Comparison of ENCODE assay signal across 20 cellular contexts in the genomic region with DNA sequence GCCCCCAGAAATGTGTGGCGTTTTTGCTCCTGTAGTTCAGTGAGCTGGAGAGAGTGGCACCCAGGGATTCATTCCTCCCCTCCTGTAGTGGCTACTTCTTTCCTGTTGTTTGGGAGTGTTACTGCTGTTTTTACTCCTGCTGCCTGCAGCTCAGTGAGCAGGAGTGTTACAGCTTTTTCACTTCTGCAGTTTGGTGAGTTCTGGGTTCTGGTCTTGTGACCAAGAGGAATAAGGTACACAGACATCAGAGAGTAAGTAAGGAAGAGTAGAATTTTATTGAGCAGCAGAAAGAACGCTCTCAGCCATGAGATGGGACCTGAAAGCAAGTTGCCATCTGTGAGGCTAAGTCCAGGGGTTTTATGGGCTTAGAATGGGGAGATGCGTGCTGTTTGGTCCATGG.
DNase-seq lines count a peak whose midpoint lies in the region; ATAC-seq and TF ChIP-seq lines count a peak whose summit lies in the region.
"Had no signal": no experiment of that assay in that cellular context is flagged by ENCODE, and none has a peak within 500 bp of the region (broad histone marks: within the 10 kb centered on the region; RNA-seq: fewer than 3 reads in every experiment).

No MANE protein-coding gene starts in this region.

- no peak overlapping the region; the same call in 1 of the 2 replicates for H3K9ac ChIP-seq in OCI-LY3 (ENCODE audit: low read length)
- H3K9ac ChIP-seq: BLaER1 had no signal

- intact Hi-C loops in sciatic nerve (cut with DNase I): no loop called here

- H3K79me2 ChIP-seq in OCI-LY3 (ENCODE audit: low read length) (no peaks in the 10 kb centered on the region), osteoblast (ENCODE audit: insufficient read depth, low read length) (no peaks in the 10 kb centered on the region)

- ATAC-seq in GM18868 (IDR thresholded peaks at IDR 0.05; ENCODE audit: unreplicated experiment) (peak; percentile 41), sciatic nerve (no peak), HG03045 (IDR thresholded peaks at IDR 0.05; ENCODE audit: unreplicated experiment) (no peak)
- ATAC-seq: CD8-positive, alpha-beta T cell; GM12878 had no signal

- H2AFZ ChIP-seq in OCI-LY3 (ENCODE audit: low read depth, low read length): 0 out of 2 replicates have a peak overlapping the region, but pooled peaks have one; percentile 41
- peak overlapping the region; percentile 8 for H2AFZ ChIP-seq in osteoblast (ENCODE audit: low read length)

- peak overlapping the region; percentile 68 for H3K27ac ChIP-seq in OCI-LY3 (ENCODE audit: low read length)
- H3K27ac ChIP-seq in osteoblast (ENCODE audit: low read depth, low read length): no peak overlapping the region
- H3K27ac ChIP-seq: 22Rv1, BLaER1, C4-2B had no signal

- H3K4me1 ChIP-seq in OCI-LY3 (ENCODE audit: low read length) (peaks cover 20% of the 10 kb centered on the region), osteoblast (ENCODE audit: insufficient read depth, low read length) (peaks cover 14% of the 10 kb centered on the region)
- H3K4me1 ChIP-seq: BLaER1, Caco-2, HAP-1 had no signal

- no peaks in the 10 kb centered on the region for H4K20me1 ChIP-seq in OCI-LY3 (ENCODE audit: insufficient read depth, low read length)
- H4K20me1 ChIP-seq in osteoblast (ENCODE audit: insufficient read depth, low read length): no peaks in the 10 kb centered on the region
- H4K20me1 ChIP-seq: BLaER1 had no signal

- H3K27me3 ChIP-seq in OCI-LY3 (ENCODE audit: low read depth, low read length): no peaks in the 10 kb centered on the region
- H3K27me3 ChIP-seq in osteoblast (ENCODE audit: insufficient read depth, low read length): no peaks in the 10 kb centered on the region
- H3K27me3 ChIP-seq: BLaER1 had no signal

- H3K4me2 ChIP-seq in OCI-LY3 (ENCODE audit: low read length) (peak overlapping the region; percentile 64), osteoblast (ENCODE audit: insufficient read depth, low read length) (no peak overlapping the region)
- H3K4me2 ChIP-seq: BLaER1 had no signal

- no peak for DNase-seq in osteoblast (ENCODE audit: insufficient read length, low spot score, missing footprints)
- no peak for DNase-seq in sciatic nerve (ENCODE audit: low spot score)
- no peak for DNase-seq in HuH-7 (ENCODE audit: low spot score)
- DNase-seq: Caco-2; CD4-positive, CD25-positive, alpha-beta regulatory T cell; CD8-positive, alpha-beta T cell; DMS 273 treated with DMSO at 0.1 percent for 48 hours; DMS79; EL; GDM1; GOT3; HFFc6 had no signal

- TF ChIP-seq CTCF in OCI-LY3 (IDR thresholded peaks at IDR 0.05; ENCODE audit: low read depth, low read length) (no peak), osteoblast (IDR thresholded peaks at IDR 0.05; ENCODE audit: extremely low read depth, low read depth, low read length) (no peak)

- no peaks in the 10 kb centered on the region for H3K9me3 ChIP-seq in OCI-LY3 (ENCODE audit: insufficient read depth, low read length)
- H3K9me3 ChIP-seq in osteoblast (ENCODE audit: low read depth, low read length): peaks cover 8% of the 10 kb centered on the region
- H3K9me3 ChIP-seq: BLaER1, Caco-2, HAP-1 had no signal

- H3K4me3 ChIP-seq in OCI-LY3 (ENCODE audit: low read length) (peak overlapping the region; percentile 45; the same call in 1 of the 2 replicates), osteoblast (ENCODE audit: insufficient read depth, low read length) (no peak overlapping the region)
- H3K4me3 ChIP-seq: BLaER1, GM12878, HAP-1 had no signal

- H3K36me3 ChIP-seq in OCI-LY3 (replicated peaks; ENCODE audit: low read depth, low read length) (no peaks in the 10 kb centered on the region), osteoblast (ENCODE audit: insufficient read depth, low read length) (no peaks in the 10 kb centered on the region)
- H3K36me3 ChIP-seq: BLaER1, HAP-1 had no signal
